Comparison of ENCODE assay signal across 13 cellular contexts in genomic region chr3:21142949-21143348, GRCh38.
DNase-seq lines count a peak whose midpoint lies in the region; ATAC-seq and TF ChIP-seq lines count a peak whose summit lies in the region.
"Had no signal": no experiment of that assay in that cellular context is flagged by ENCODE, and none has a peak within 500 bp of the region (broad histone marks: within the 10 kb centered on the region; RNA-seq: fewer than 3 reads in every experiment).

No MANE protein-coding gene starts in this region.

- H3K4me1 Mint-ChIP-seq in activated CD8-positive, alpha-beta memory T cell treated with anti-CD3 and anti-CD28 coated beads, Interleukin-2, amount 10 ng/mL, durations not matched to agents 7 days and 5 days = no peaks in the 10 kb centered on the region
- H3K4me1 Mint-ChIP-seq in HFFc6 (ENCODE audit: low read depth) = no peaks in the 10 kb centered on the region
- H3K4me1 Mint-ChIP-seq: CD4-positive, alpha-beta memory T cell had no signal

- CTCF ChIA-PET in activated CD8-positive, alpha-beta memory T cell treated with anti-CD3 and anti-CD28 coated beads, Interleukin-2, amount 10 ng/mL, durations not matched to agents 7 days and 5 days (lab: Charles Lee) = interaction anchor here (1.0 kb wide), 1 partner anchor 18 kb away, joined by 4 read pairs; no protein-coding TSS in a partner anchor

- no peaks in the 10 kb centered on the region for H3K36me3 Mint-ChIP-seq in activated CD8-positive, alpha-beta memory T cell treated with anti-CD3 and anti-CD28 coated beads, Interleukin-2, amount 10 ng/mL, durations not matched to agents 7 days and 5 days
- H3K36me3 Mint-ChIP-seq in HFFc6 (ENCODE audit: low read depth) = peaks cover 3% of the 10 kb centered on the region; the same call in 1 of the 2 replicates
- H3K36me3 Mint-ChIP-seq: CD4-positive, alpha-beta memory T cell had no signal

- in situ Hi-C loops in KBM-7 (cut with MboI; ENCODE audit: low pct_unique_long_range_greater_than_20kb, low sequenced_read_pairs) = no loop called here

- DNase-seq in activated CD8-positive, alpha-beta memory T cell treated with anti-CD3 and anti-CD28 coated beads, Interleukin-2, amount 10 ng/mL, durations not matched to agents 7 days and 5 days = no peak
- DNase-seq in activated CD8-positive, alpha-beta memory T cell treated with anti-CD3 and anti-CD28 coated beads for 24 hours = no peak
- DNase-seq in KBM-7 = peak; percentile 42
- peak; percentile 20 for DNase-seq in SK-N-DZ (ENCODE audit: low spot score)
- DNase-seq in retina = peak; percentile 19
- no peak for DNase-seq in HFFc6
- DNase-seq: BE2C; CD4-positive, alpha-beta memory T cell; DMS79; H7 had no signal

- peak; percentile 27 for ATAC-seq in activated CD8-positive, alpha-beta memory T cell treated with anti-CD3 and anti-CD28 coated beads, Interleukin-2, amount 10 ng/mL, durations not matched to agents 7 days and 5 days
- ATAC-seq in HG03432 (IDR thresholded peaks at IDR 0.05; ENCODE audit: unreplicated experiment) = no peak
- ATAC-seq: A549, GM23338 had no signal

- H3K4me3 Mint-ChIP-seq in activated CD8-positive, alpha-beta memory T cell treated with anti-CD3 and anti-CD28 coated beads, Interleukin-2, amount 10 ng/mL, durations not matched to agents 7 days and 5 days = no peak overlapping the region
- H3K4me3 Mint-ChIP-seq in HFFc6 = no peak overlapping the region
- H3K4me3 Mint-ChIP-seq: CD4-positive, alpha-beta memory T cell; GM23338 had no signal

- no peaks in the 10 kb centered on the region for H3K27me3 Mint-ChIP-seq in activated CD8-positive, alpha-beta memory T cell treated with anti-CD3 and anti-CD28 coated beads, Interleukin-2, amount 10 ng/mL, durations not matched to agents 7 days and 5 days
- H3K27me3 Mint-ChIP-seq in HFFc6 (ENCODE audit: insufficient read depth) = no peaks in the 10 kb centered on the region
- H3K27me3 Mint-ChIP-seq: CD4-positive, alpha-beta memory T cell had no signal

- TF ChIP-seq CTCF in HFFc6 (IDR thresholded peaks at IDR 0.05) = no peak

- H3K27ac Mint-ChIP-seq in activated CD8-positive, alpha-beta memory T cell treated with anti-CD3 and anti-CD28 coated beads, Interleukin-2, amount 10 ng/mL, durations not matched to agents 7 days and 5 days = no peak overlapping the region
- no peak overlapping the region for H3K27ac Mint-ChIP-seq in HFFc6
- H3K27ac Mint-ChIP-seq: CD4-positive, alpha-beta memory T cell; GM23338 had no signal

- H3K9me3 Mint-ChIP-seq in activated CD8-positive, alpha-beta memory T cell treated with anti-CD3 and anti-CD28 coated beads, Interleukin-2, amount 10 ng/mL, durations not matched to agents 7 days and 5 days (ENCODE audit: low read depth) = peaks cover 8% of the 10 kb centered on the region
- peaks cover 9% of the 10 kb centered on the region; the same call in 1 of the 2 replicates for H3K9me3 Mint-ChIP-seq in HFFc6

Comparison
In these comparisons a context has a peak if more than half of its experiments do, and no peak if none do; other contexts are left out.
1. DNase-seq: peak in KBM-7 (single experiment), SK-N-DZ (single experiment) and retina (single experiment); none in activated CD8-positive, alpha-beta memory T cell treated with anti-CD3 and anti-CD28 coated beads, Interleukin-2, amount 10 ng/mL, durations not matched to agents 7 days and 5 days (single experiment), activated CD8-positive, alpha-beta memory T cell treated with anti-CD3 and anti-CD28 coated beads for 24 hours (single experiment) and HFFc6 (single experiment).